ENCODE assay signal across 8 cellular contexts in genomic region chr19:36114763-36115452, GRCh38. TPM values are rescaled to one million over a fixed set of nuclear protein-coding genes. Genes with fewer than 3 reads are reported as not detected.
DNase-seq lines count a peak whose midpoint lies in the region; ATAC-seq, FAIRE-seq and TF ChIP-seq lines count a peak whose summit lies in the region.

Gene POLR2I, minus strand, starts transcription at chr19:36114875. Its CDS starts 19 bp downstream, at chr19:36114856.

- peak within 1 kb of the TSS; percentile 84 to 93 for H3K27ac ChIP-seq in kidney (ENCODE audit: low read depth in 2 of 2, low read length in 2 of 2)

- ATAC-seq in HG03439 (IDR thresholded peaks at IDR 0.05; ENCODE audit: unreplicated experiment) = peak; percentile 78

- H3K4me1 Mint-ChIP-seq in chondrocyte (ENCODE audit: low read depth) = peaks cover 34% of the 10 kb centered on the region

- H3K9ac ChIP-seq in kidney (ENCODE audit: low read length in 2 of 2) = peak within 1 kb of the TSS; percentile 84 to 98

- peaks cover 18% of the 10 kb centered on the region for H3K36me3 Mint-ChIP-seq in chondrocyte (ENCODE audit: low read depth)

- H3K4me3 ChIP-seq in kidney (ENCODE audit: low read length in 2 of 2) = peak within 1 kb of the TSS; percentile 97 to 98

- no peaks in the 10 kb centered on the region for H3K9me3 ChIP-seq in kidney (ENCODE audit: control insufficient read depth in 1 of 2, low read length in 2 of 2)

- H3K4me1 ChIP-seq in kidney (ENCODE audit: control insufficient read depth in 1 of 2, insufficient read depth in 1 of 2, low read depth in 1 of 2, low read length in 2 of 2) = peaks cover 4 to 18% of the 10 kb centered on the region in 2 donors

- H3K36me3 ChIP-seq in kidney (ENCODE audit: control insufficient read depth in 1 of 2, insufficient read depth in 2 of 2, low read length in 2 of 2) = peaks cover 2 to 20% of the 10 kb centered on the region in 2 donors

- peak; percentile 96 for FAIRE-seq in kidney (lab: Jason Lieb, UNC)

- no peaks in the 10 kb centered on the region for H3K27me3 Mint-ChIP-seq in chondrocyte (ENCODE audit: low read depth)

- peak; percentile 99 for DNase-seq in AML-193 (lab: John Stamatoyannopoulos, UW)
- DNase-seq in NCI-H510A treated with DMSO at 0.1 percent for 48 hours (lab: John Stamatoyannopoulos, UW) = peak; percentile 99
- DNase-seq in activated CD4-positive, alpha-beta T cell treated with anti-CD3 and anti-CD28 coated beads for 24 hours (ENCODE audit: low read depth in 2 of 2) = peak; percentile 96 to 98
- peak; percentile 100 for DNase-seq in chondrocyte (ENCODE audit: low spot score)
- DNase-seq in kidney = peak; percentile 100
- peak; percentile 98 for DNase-seq in stimulated activated CD4-positive, alpha-beta T cell treated with anti-CD3 and anti-CD28 coated beads, Interleukin-15, amount 100 ng/mL, for 24 hours

- intact Hi-C loops in kidney (cut with DNase I) = no loop called here

- peak within 1 kb of the TSS; percentile 94 for H3K27ac Mint-ChIP-seq in chondrocyte (ENCODE audit: unreplicated experiment)

- H3K9me3 Mint-ChIP-seq in chondrocyte (ENCODE audit: low read depth) = no peaks in the 10 kb centered on the region

- TF ChIP-seq POLR2A in GM19193 (IDR thresholded peaks at IDR 0.05; ENCODE audit: extremely low read depth, insufficient read depth, insufficient read length) = peak; percentile 74

- H3K4me3 Mint-ChIP-seq in chondrocyte (ENCODE audit: unreplicated experiment) = peak within 1 kb of the TSS; percentile 97

- TF ChIP-seq CTCF in chondrocyte (IDR thresholded peaks at IDR 0.05) = no peak
- TF ChIP-seq CTCF in kidney (IDR thresholded peaks at IDR 0.05; ENCODE audit: borderline replicate concordance, extremely low read depth, insufficient read depth) = peak; percentile 2

RNA-seq across cellular contexts. Expression of gene POLR2I, which starts in this region (rescaled TPM):
- total RNA-seq in chondrocyte (43.5 to 61.6 TPM (median 49.2 TPM) in 3 replicates), kidney (59.9 TPM)
- 119 TPM for polyA plus RNA-seq in kidney (ENCODE audit: insufficient read depth, low read depth, low replicate concordance)

Comparison
In these comparisons a context has a peak if more than half of its experiments do, and no peak if none do; other contexts are left out.
1. Peak in every context shown above with its lines: DNase-seq, ATAC-seq, H3K4me3 ChIP-seq and H3K27ac ChIP-seq.